ENCODE assay signal across 18 cellular contexts in the genomic region with DNA sequence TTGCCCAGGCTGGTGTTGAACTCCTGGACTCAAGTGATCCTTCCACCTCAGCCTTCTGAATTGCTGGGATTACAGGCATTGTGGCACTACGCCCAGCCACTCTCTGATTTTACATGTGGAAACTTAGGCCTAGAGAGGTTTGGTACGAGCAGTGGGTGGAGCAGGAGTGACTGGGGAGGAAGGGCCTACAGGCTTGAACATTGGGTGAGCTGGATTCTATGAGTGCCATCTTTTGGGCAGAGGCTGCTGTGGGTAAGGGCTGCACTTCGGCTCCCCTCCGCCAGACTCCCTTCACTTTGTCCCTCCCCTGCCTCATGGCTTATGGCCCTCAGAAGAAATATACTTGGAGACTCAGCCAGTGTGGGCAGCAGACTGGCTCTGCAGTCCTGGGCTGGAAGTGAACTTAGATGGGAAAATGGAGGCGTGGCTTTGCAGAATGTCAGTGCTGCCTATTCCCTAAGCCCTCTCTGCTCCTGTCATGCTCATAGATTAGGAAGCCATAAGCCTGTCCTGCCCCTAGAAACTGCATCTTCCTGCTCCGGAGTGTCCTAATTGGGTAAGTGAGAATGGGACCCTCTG. TPM values are rescaled to one million over a fixed set of nuclear protein-coding genes. Genes with fewer than 3 reads are reported as not detected.
DNase-seq lines count a peak whose midpoint lies in the region; ATAC-seq, FAIRE-seq and TF ChIP-seq lines count a peak whose summit lies in the region.
"Had no signal": no experiment of that assay in that cellular context is flagged by ENCODE, and none has a peak within 500 bp of the region (broad histone marks: within the 10 kb centered on the region; RNA-seq: fewer than 3 reads in every experiment).

No MANE protein-coding gene starts in this region.

- H2AFZ ChIP-seq in astrocyte (ENCODE audit: low read depth, low read length): no peak overlapping the region
- no peak overlapping the region for H2AFZ ChIP-seq in smooth muscle cell (ENCODE audit: low read depth)

- H3K27me3 ChIP-seq in astrocyte (ENCODE audit: insufficient read depth, low read length): no peaks in the 10 kb centered on the region
- H3K27me3 ChIP-seq in smooth muscle cell (ENCODE audit: low read depth): no peaks in the 10 kb centered on the region
- H3K27me3 ChIP-seq: spleen, suprapubic skin had no signal

- H3K27ac ChIP-seq in astrocyte (ENCODE audit: low read depth, low read length): no peak overlapping the region
- H3K27ac ChIP-seq in smooth muscle cell (ENCODE audit: low read depth): peak overlapping the region; percentile 47
- H3K27ac ChIP-seq: 22Rv1, spleen, suprapubic skin had no signal

- WGBS in smooth muscle cell (ENCODE audit: low lambda C conversion rate): 57% methylated on average over 6 of the region's 6 CpGs

- no peak for ATAC-seq in effector memory CD8-positive, alpha-beta T cell (replicated peaks)
- ATAC-seq: GM12878 had no signal

- H3K79me2 ChIP-seq in astrocyte (ENCODE audit: insufficient read depth, low read length) (no peaks in the 10 kb centered on the region), smooth muscle cell (ENCODE audit: low read depth) (no peaks in the 10 kb centered on the region)

- H3K4me3 ChIP-seq in astrocyte (ENCODE audit: insufficient read depth, low read depth, low read length): no peak overlapping the region
- no peak overlapping the region for H3K4me3 ChIP-seq in smooth muscle cell
- H3K4me3 ChIP-seq: GM12878, spleen, suprapubic skin had no signal

- no peak overlapping the region for H3K4me3 Mint-ChIP-seq in astrocyte (ENCODE audit: unreplicated experiment)
- H3K4me3 Mint-ChIP-seq in glutamatergic neuron (ENCODE audit: unreplicated experiment): peak overlapping the region; percentile 55
- no peak overlapping the region for H3K4me3 Mint-ChIP-seq in effector memory CD8-positive, alpha-beta T cell
- H3K4me3 Mint-ChIP-seq: activated B cell treated with CpG ODN at 0.5 μM for 24 hours had no signal

- H4K20me1 ChIP-seq in astrocyte (ENCODE audit: insufficient read depth, low read length): peaks cover 13% of the 10 kb centered on the region
- H4K20me1 ChIP-seq in smooth muscle cell (ENCODE audit: low read depth): no peaks in the 10 kb centered on the region

- H3K27ac Mint-ChIP-seq in astrocyte (ENCODE audit: unreplicated experiment): peak overlapping the region; percentile 88
- H3K27ac Mint-ChIP-seq in glutamatergic neuron (ENCODE audit: unreplicated experiment): peak overlapping the region; percentile 95
- H3K27ac Mint-ChIP-seq in effector memory CD8-positive, alpha-beta T cell: no peak overlapping the region
- H3K27ac Mint-ChIP-seq: activated B cell treated with CpG ODN at 0.5 μM for 24 hours had no signal

- H3K27me3 Mint-ChIP-seq in astrocyte (ENCODE audit: low read depth, unreplicated experiment): no peaks in the 10 kb centered on the region
- H3K27me3 Mint-ChIP-seq in glutamatergic neuron (ENCODE audit: unreplicated experiment): peaks cover 10% of the 10 kb centered on the region
- no peaks in the 10 kb centered on the region for H3K27me3 Mint-ChIP-seq in effector memory CD8-positive, alpha-beta T cell
- H3K27me3 Mint-ChIP-seq: activated B cell treated with CpG ODN at 0.5 μM for 24 hours; CD4-positive, alpha-beta memory T cell had no signal

- H3K36me3 ChIP-seq in astrocyte (ENCODE audit: insufficient read depth, low read length) (peaks cover 7% of the 10 kb centered on the region), smooth muscle cell (ENCODE audit: low read depth) (no peaks in the 10 kb centered on the region)

- no peaks in the 10 kb centered on the region for H3K9me3 ChIP-seq in astrocyte (ENCODE audit: insufficient read depth, low read depth, low read length)
- no peaks in the 10 kb centered on the region for H3K9me3 ChIP-seq in smooth muscle cell (replicated peaks; ENCODE audit: low read depth)
- H3K9me3 ChIP-seq: spleen, suprapubic skin had no signal

- H3K4me2 ChIP-seq in astrocyte (ENCODE audit: low read length): peak overlapping the region; percentile 48
- H3K4me2 ChIP-seq in smooth muscle cell: peak overlapping the region; percentile 23

- peaks cover 4% of the 10 kb centered on the region for H3F3A ChIP-seq in smooth muscle cell (ENCODE audit: low read depth)

- H3K36me3 Mint-ChIP-seq in astrocyte (ENCODE audit: low read depth, unreplicated experiment): peaks cover 14% of the 10 kb centered on the region
- no peaks in the 10 kb centered on the region for H3K36me3 Mint-ChIP-seq in glutamatergic neuron (ENCODE audit: unreplicated experiment)
- peaks cover 42% of the 10 kb centered on the region for H3K36me3 Mint-ChIP-seq in effector memory CD8-positive, alpha-beta T cell (ENCODE audit: insufficient read depth)
- H3K36me3 Mint-ChIP-seq: activated naive CD4-positive, alpha-beta T cell treated with anti-CD3 and anti-CD28 coated beads, Interleukin-2, amount 50 U/mL, for 72 hours had no signal

- TF ChIP-seq CTCF in astrocyte (IDR thresholded peaks at IDR 0.05; ENCODE audit: insufficient read depth, low read depth, low read length): no peak
- no peak for TF ChIP-seq CTCF in glutamatergic neuron (IDR thresholded peaks at IDR 0.05; ENCODE audit: partially characterized antibody, unreplicated experiment)
- TF ChIP-seq CTCF in smooth muscle cell (IDR thresholded peaks at IDR 0.05; ENCODE audit: borderline replicate concordance, insufficient read depth, poor library complexity, severe bottlenecking): no peak

- no peak overlapping the region for H3K9ac ChIP-seq in astrocyte (ENCODE audit: low read length)
- H3K9ac ChIP-seq in smooth muscle cell (ENCODE audit: low read depth): no peak overlapping the region

- H3K4me1 Mint-ChIP-seq in astrocyte (ENCODE audit: low read depth, unreplicated experiment): peaks cover 50% of the 10 kb centered on the region
- peaks cover 52% of the 10 kb centered on the region for H3K4me1 Mint-ChIP-seq in glutamatergic neuron (ENCODE audit: low read depth, unreplicated experiment)
- no peaks in the 10 kb centered on the region for H3K4me1 Mint-ChIP-seq in effector memory CD8-positive, alpha-beta T cell (ENCODE audit: low read depth in 2 of 2)
- H3K4me1 Mint-ChIP-seq: activated B cell treated with CpG ODN at 0.5 μM for 24 hours; CD4-positive, alpha-beta memory T cell had no signal

- DNase-seq in NCI-H82 (lab: John Stamatoyannopoulos, UW) (peak; percentile 32), NCI-H82 treated with DMSO at 0.1 percent for 48 hours (lab: John Stamatoyannopoulos, UW; ENCODE audit: unreplicated experiment) (no peak), astrocyte (ENCODE audit: low read depth) (no peak), glutamatergic neuron (no peak), smooth muscle cell (lab: John Stamatoyannopoulos, UW; ENCODE audit: unreplicated experiment) (no peak), kidney glomerular epithelial cell (lab: John Stamatoyannopoulos, UW) (no peak)
- no peak for DNase-seq in activated effector memory CD4-positive, alpha-beta T cell treated with anti-CD3 and anti-CD28 coated beads, Interleukin-2, amount 50 U/mL, for 16 hours
- no peak for DNase-seq in effector memory CD8-positive, alpha-beta T cell
- DNase-seq: activated B cell treated with CpG ODN at 0.5 μM for 24 hours; CD4-positive, alpha-beta memory T cell; cortex of kidney; NK-92 treated with Interleukin-12 subunit alpha and Interleukin-12 subunit beta, amount 100 ng/mL, for 24 hours; nucleus accumbens; spleen had no signal

- no peaks in the 10 kb centered on the region for H3K9me3 Mint-ChIP-seq in astrocyte (ENCODE audit: unreplicated experiment)
- H3K9me3 Mint-ChIP-seq in glutamatergic neuron (ENCODE audit: unreplicated experiment): peaks cover 15% of the 10 kb centered on the region
- H3K9me3 Mint-ChIP-seq in effector memory CD8-positive, alpha-beta T cell: no peaks in the 10 kb centered on the region
- H3K9me3 Mint-ChIP-seq: activated B cell treated with CpG ODN at 0.5 μM for 24 hours; activated naive CD4-positive, alpha-beta T cell treated with anti-CD3 and anti-CD28 coated beads, Interleukin-2, amount 50 U/mL, for 72 hours had no signal

- H3K4me1 ChIP-seq in astrocyte (ENCODE audit: insufficient read depth, low read length): peaks cover 9% of the 10 kb centered on the region
- peaks cover 21% of the 10 kb centered on the region for H3K4me1 ChIP-seq in smooth muscle cell (ENCODE audit: low read depth)
- H3K4me1 ChIP-seq: suprapubic skin had no signal

- no peak for FAIRE-seq in astrocyte (lab: Jason Lieb, UNC)
- FAIRE-seq: GM12878 had no signal

RNA-seq across cellular contexts. Expression of a gene that starts 9.5 kb away (rescaled TPM):
- total RNA-seq in astrocyte: 361 and 588 TPM in 2 replicates
- 24.0 TPM for total RNA-seq in glutamatergic neuron (ENCODE audit: unreplicated experiment)
- 177 and 215 TPM in 2 replicates for total RNA-seq in smooth muscle cell
- polyA plus RNA-seq in smooth muscle cell: 333 and 489 TPM in 2 replicates

Comparison
In these comparisons a context has a peak if more than half of its experiments do, and no peak if none do; other contexts are left out.
1. H3K27ac Mint-ChIP-seq: peak in astrocyte (single experiment) and glutamatergic neuron (single experiment); none in effector memory CD8-positive, alpha-beta T cell (0 of 2).